In the genomic region with DNA sequence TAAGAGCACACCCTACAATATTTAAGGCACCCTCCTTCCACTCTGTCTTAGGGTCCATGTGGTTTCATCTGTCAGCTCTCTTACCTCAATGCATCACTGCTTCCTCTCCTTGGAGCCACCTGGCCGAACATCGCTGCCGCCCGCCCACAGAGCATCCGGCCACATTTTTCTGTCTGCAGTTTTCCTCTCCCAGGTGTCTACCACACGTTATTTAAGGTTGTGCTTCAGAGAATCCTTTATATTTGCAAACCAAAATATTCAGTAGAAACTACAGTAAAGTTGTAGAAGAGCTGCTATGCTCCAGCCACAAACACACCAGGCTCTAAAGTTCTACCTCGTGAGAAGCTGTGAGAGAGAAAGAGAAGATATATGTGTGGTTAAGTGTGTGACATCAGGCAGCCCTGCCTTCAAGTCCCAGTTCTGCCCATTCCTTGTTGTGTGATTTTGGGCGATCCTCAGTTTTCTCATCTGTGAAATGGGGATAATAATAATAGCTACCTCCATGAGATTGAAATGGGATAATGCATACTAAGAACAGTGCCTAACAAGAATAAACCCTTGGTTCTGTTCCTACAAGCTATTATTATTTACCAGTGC, we compare ENCODE assay signal across 10 cellular contexts. TPM values are rescaled to one million over a fixed set of nuclear protein-coding genes. Genes with fewer than 3 reads are reported as not detected.
DNase-seq lines count a peak whose midpoint lies in the region; ATAC-seq and TF ChIP-seq lines count a peak whose summit lies in the region.
"Had no signal": no experiment of that assay in that cellular context is flagged by ENCODE, and none has a peak within 500 bp of the region (broad histone marks: within the 10 kb centered on the region; RNA-seq: fewer than 3 reads in every experiment).

No MANE protein-coding gene starts in this region.

- H3K4me3 ChIP-seq in effector memory CD4-positive, alpha-beta T cell (ENCODE audit: insufficient read depth, low read depth, low read length, poor library complexity, severe bottlenecking): peak overlapping the region; percentile 2
- H3K4me3 ChIP-seq: skin epidermis had no signal

- TF ChIP-seq CTCF in HFFc6 (IDR thresholded peaks at IDR 0.05): no peak

- H3K36me3 ChIP-seq in effector memory CD4-positive, alpha-beta T cell (ENCODE audit: control insufficient read depth, insufficient read depth, low read length): peaks cover 1% of the 10 kb centered on the region

- no peaks in the 10 kb centered on the region for H3K9me3 Mint-ChIP-seq in HFFc6
- H3K9me3 Mint-ChIP-seq: dendritic cell treated with granulocyte-macrophage colony-stimulating factor and Interleukin-4, amounts not matched to agents 40 ng/mL and 50 ng/mL, for 4 days had no signal

- H3K27me3 Mint-ChIP-seq in HFFc6 (ENCODE audit: insufficient read depth): no peaks in the 10 kb centered on the region; the same call in 1 of the 2 replicates

- ATAC-seq in GM18502 (IDR thresholded peaks at IDR 0.05; ENCODE audit: poor library complexity, unreplicated experiment) (peak; percentile 72), HG02870 (IDR thresholded peaks at IDR 0.05; ENCODE audit: unreplicated experiment) (peak; percentile 71)

- no peaks in the 10 kb centered on the region for H3K4me1 Mint-ChIP-seq in HFFc6 (ENCODE audit: low read depth)

- H3K27me3 ChIP-seq in effector memory CD4-positive, alpha-beta T cell (replicated peaks; ENCODE audit: control insufficient read depth, insufficient read depth, low read length, poor library complexity, severe bottlenecking): no peaks in the 10 kb centered on the region

- H3K36me3 Mint-ChIP-seq in HFFc6 (ENCODE audit: low read depth): no peaks in the 10 kb centered on the region

- no peak overlapping the region for H3K27ac Mint-ChIP-seq in HFFc6
- H3K27ac Mint-ChIP-seq: dendritic cell treated with granulocyte-macrophage colony-stimulating factor and Interleukin-4, amounts not matched to agents 40 ng/mL and 50 ng/mL, for 4 days had no signal

- peaks cover 77% of the 10 kb centered on the region for H3K4me1 ChIP-seq in effector memory CD4-positive, alpha-beta T cell (ENCODE audit: control insufficient read depth, insufficient read depth, low read length, poor library complexity, severe bottlenecking)

- DNase-seq in T-helper 9 cell (peak; percentile 72), NCI-H146 treated with DMSO at 0.1 percent for 48 hours (lab: John Stamatoyannopoulos, UW; ENCODE audit: unreplicated experiment) (no peak), LoVo (ENCODE audit: low spot score) (no peak), SHP77 (lab: John Stamatoyannopoulos, UW) (no peak), HFFc6 (no peak)
- DNase-seq in effector memory CD4-positive, alpha-beta T cell: peak; percentile 80 to 89 (median 88)

- peak overlapping the region; percentile 89 for H3K27ac ChIP-seq in effector memory CD4-positive, alpha-beta T cell (ENCODE audit: insufficient read depth, low read length, poor library complexity, severe bottlenecking)

- H3K9me3 ChIP-seq in effector memory CD4-positive, alpha-beta T cell (ENCODE audit: control insufficient read depth, low read length): no peaks in the 10 kb centered on the region

- H3K4me3 Mint-ChIP-seq in HFFc6: no peak overlapping the region
- H3K4me3 Mint-ChIP-seq: dendritic cell treated with granulocyte-macrophage colony-stimulating factor and Interleukin-4, amounts not matched to agents 40 ng/mL and 50 ng/mL, for 4 days had no signal

RNA-seq across cellular contexts. Expression of a gene that starts 4.9 kb away (rescaled TPM):
- total RNA-seq in HFFc6 (2021; fragmentation: NEBNext Ultra II Directional; extraction: Animal tissue kit (Norgen Biotek cat#: 25700)): 10 to 100 TPM; 26.7 to 39.8 (median 32.5) TPM

Comparison
In these comparisons a context has a peak if more than half of its experiments do, and no peak if none do; other contexts are left out.
1. DNase-seq: peak in T-helper 9 cell (single experiment) and effector memory CD4-positive, alpha-beta T cell (3 of 3); none in NCI-H146 treated with DMSO at 0.1 percent for 48 hours (single experiment), LoVo (single experiment), SHP77 (0 of 2) and HFFc6 (single experiment).